Comparison of ENCODE assay signal across 23 cellular contexts in genomic region chr15:56440226-56440770, GRCh38.
"Had no signal": no experiment of that assay in that cellular context is flagged by ENCODE, and none has a peak within 500 bp of the region (broad histone marks: within the 10 kb centered on the region; RNA-seq: fewer than 3 reads in every experiment).

No MANE protein-coding gene starts in this region.

- H3K27me3 ChIP-seq: ovary, right atrium auricular region, spleen, suprapubic skin, tibial artery, upper lobe of right lung had no signal

- H3K4me3 ChIP-seq: left ventricle myocardium inferior, lung, mucosa of descending colon, ovary, right atrium auricular region, spleen, suprapubic skin, thoracic aorta, tibial artery, upper lobe of right lung had no signal

- H3K4me1 Mint-ChIP-seq: naive thymus-derived CD4-positive, alpha-beta T cell; stimulated activated effector memory CD8-positive, alpha-beta T cell treated with anti-CD3 and anti-CD28 coated beads, Interleukin-12 subunit alpha, Interleukin-12 subunit beta, amount 100 ng/mL, for 72 hours had no signal

- H3K27ac Mint-ChIP-seq: memory B cell; naive thymus-derived CD4-positive, alpha-beta T cell; progenitor cell of endocrine pancreas; stimulated activated effector memory CD8-positive, alpha-beta T cell treated with anti-CD3 and anti-CD28 coated beads, Interleukin-12 subunit alpha, Interleukin-12 subunit beta, amount 100 ng/mL, for 72 hours; stimulated activated naive CD8-positive, alpha-beta T cell treated with anti-CD3 and anti-CD28 coated beads, Interleukin-15, Interleukin-2, amounts not matched to agents 100 ng/mL and 50 ng/mL, for 24 hours had no signal

- DNase-seq: hypothalamus; islet precursor cell; left ventricle myocardium inferior; midbrain; mucosa of descending colon; naive thymus-derived CD4-positive, alpha-beta T cell; ovary; small intestine; spleen; stimulated activated CD4-positive, alpha-beta T cell treated with anti-CD3 and anti-CD28 coated beads, Interleukin-4, amount 100 ng/mL, for 24 hours; stimulated activated naive CD4-positive, alpha-beta T cell; tibial artery; trophoblast cell; upper lobe of right lung had no signal

- H3K27me3 Mint-ChIP-seq: memory B cell; progenitor cell of endocrine pancreas; stimulated activated naive CD8-positive, alpha-beta T cell treated with anti-CD3 and anti-CD28 coated beads, Interleukin-15, Interleukin-2, amounts not matched to agents 100 ng/mL and 50 ng/mL, for 24 hours had no signal

- H3K36me3 ChIP-seq: ovary, right atrium auricular region, spleen, suprapubic skin, thoracic aorta, upper lobe of right lung had no signal

- H3K9me3 ChIP-seq: mucosa of descending colon, ovary, right atrium auricular region, suprapubic skin, thoracic aorta, tibial artery, upper lobe of right lung had no signal

- H3K9me3 Mint-ChIP-seq: stimulated activated effector memory CD8-positive, alpha-beta T cell treated with anti-CD3 and anti-CD28 coated beads, Interleukin-12 subunit alpha, Interleukin-12 subunit beta, amount 100 ng/mL, for 72 hours had no signal

- H3K4me1 ChIP-seq: left ventricle myocardium inferior, right atrium auricular region, spleen, suprapubic skin, tibial artery, upper lobe of right lung had no signal

- H3K4me3 Mint-ChIP-seq: memory B cell; naive thymus-derived CD4-positive, alpha-beta T cell; stimulated activated effector memory CD8-positive, alpha-beta T cell treated with anti-CD3 and anti-CD28 coated beads, Interleukin-12 subunit alpha, Interleukin-12 subunit beta, amount 100 ng/mL, for 72 hours; stimulated activated naive CD8-positive, alpha-beta T cell treated with anti-CD3 and anti-CD28 coated beads, Interleukin-15, Interleukin-2, amounts not matched to agents 100 ng/mL and 50 ng/mL, for 24 hours had no signal

- H3K27ac ChIP-seq: left ventricle myocardium inferior, ovary, right atrium auricular region, spleen, suprapubic skin, thoracic aorta, tibial artery, upper lobe of right lung had no signal

- ATAC-seq: mucosa of descending colon; naive thymus-derived CD4-positive, alpha-beta T cell; sciatic nerve; stimulated activated effector memory CD8-positive, alpha-beta T cell treated with anti-CD3 and anti-CD28 coated beads, Interleukin-12 subunit alpha, Interleukin-12 subunit beta, amount 100 ng/mL, for 72 hours; upper lobe of right lung had no signal

- H3K36me3 Mint-ChIP-seq: stimulated activated effector memory CD8-positive, alpha-beta T cell treated with anti-CD3 and anti-CD28 coated beads, Interleukin-12 subunit alpha, Interleukin-12 subunit beta, amount 100 ng/mL, for 72 hours had no signal
